19 cellular contexts compared by ENCODE assay signal in genomic region chr11:44952500-44953260, GRCh38. TPM values are rescaled to one million over a fixed set of nuclear protein-coding genes. Genes with fewer than 3 reads are reported as not detected.
DNase-seq lines count a peak whose midpoint lies in the region; ATAC-seq and TF ChIP-seq lines count a peak whose summit lies in the region.
"Had no signal": no experiment of that assay in that cellular context is flagged by ENCODE, and none has a peak within 500 bp of the region (broad histone marks: within the 10 kb centered on the region; RNA-seq: fewer than 3 reads in every experiment).

No MANE protein-coding gene starts in this region.

- peak overlapping the region; percentile 85 for H4K8ac ChIP-seq in mesenchymal stem cell (ENCODE audit: low read length)

- H3K9ac ChIP-seq in mesenchymal stem cell (ENCODE audit: low read length) (no peak overlapping the region), smooth muscle cell (ENCODE audit: low read depth) (no peak overlapping the region)
- H3K9ac ChIP-seq: KMS-11 had no signal

- H3K27ac Mint-ChIP-seq in activated T-helper 2 cell treated with anti-CD3 and anti-CD28 coated beads, Interferon-gamma antibody, Interleukin-2, Interleukin-4, amounts not matched to agents 10 μg/mL and 5 μg/mL and 100 μg/mL, durations not matched to agents 14 hours and 24 hours and 36 hours = no peak overlapping the region
- H3K27ac Mint-ChIP-seq: mesothelial cell of epicardium had no signal

- peaks cover 16% of the 10 kb centered on the region for H4K20me1 ChIP-seq in smooth muscle cell (ENCODE audit: low read depth)

- no peak overlapping the region for H3K14ac ChIP-seq in mesenchymal stem cell (ENCODE audit: low read length in 2 of 2)

- peak overlapping the region; percentile 74 for H2BK120ac ChIP-seq in mesenchymal stem cell (ENCODE audit: low read depth, low read length)

- no peak overlapping the region for H3K4me3 Mint-ChIP-seq in activated T-helper 2 cell treated with anti-CD3 and anti-CD28 coated beads, Interferon-gamma antibody, Interleukin-2, Interleukin-4, amounts not matched to agents 10 μg/mL and 5 μg/mL and 100 μg/mL, durations not matched to agents 14 hours and 24 hours and 36 hours (ENCODE audit: low read depth)
- H3K4me3 Mint-ChIP-seq: activated naive CD4-positive, alpha-beta T cell treated with anti-CD3 and anti-CD28 coated beads, Interleukin-2, amount 50 U/mL, for 24 hours had no signal

- peaks cover 26% of the 10 kb centered on the region for H3K27me3 Mint-ChIP-seq in activated T-helper 2 cell treated with anti-CD3 and anti-CD28 coated beads, Interferon-gamma antibody, Interleukin-2, Interleukin-4, amounts not matched to agents 10 μg/mL and 5 μg/mL and 100 μg/mL, durations not matched to agents 14 hours and 24 hours and 36 hours (ENCODE audit: low read depth)
- H3K27me3 Mint-ChIP-seq: activated naive CD4-positive, alpha-beta T cell treated with anti-CD3 and anti-CD28 coated beads, Interleukin-2, amount 50 U/mL, for 24 hours had no signal

- H3K18ac ChIP-seq in mesenchymal stem cell (ENCODE audit: low read depth in 1 of 2, low read length in 2 of 2) = peak overlapping the region; percentile 16 to 63

- peak overlapping the region; percentile 50 to 82 for H2BK12ac ChIP-seq in mesenchymal stem cell (ENCODE audit: low read length in 2 of 2)

- peak overlapping the region; percentile 10 to 90 for H3K4ac ChIP-seq in mesenchymal stem cell (ENCODE audit: low read depth in 1 of 2, low read length in 2 of 2)

- no peak overlapping the region for H2AFZ ChIP-seq in mesenchymal stem cell (ENCODE audit: low read depth, low read length)
- no peak overlapping the region for H2AFZ ChIP-seq in smooth muscle cell (ENCODE audit: low read depth)

- H2BK5ac ChIP-seq in mesenchymal stem cell (ENCODE audit: low read depth, low read length, poor library complexity, severe bottlenecking) = no peak overlapping the region

- H3K36me3 ChIP-seq in right atrium auricular region = no peaks in the 10 kb centered on the region
- H3K36me3 ChIP-seq in mesenchymal stem cell (ENCODE audit: control insufficient read depth in 1 of 2, insufficient read depth in 2 of 2, low read depth in 1 of 2, low read length in 2 of 2) = peaks cover 0 to 3% of the 10 kb centered on the region in 2 experiments
- H3K36me3 ChIP-seq in smooth muscle cell (ENCODE audit: low read depth) = no peaks in the 10 kb centered on the region

- H3K9me3 Mint-ChIP-seq in activated T-helper 2 cell treated with anti-CD3 and anti-CD28 coated beads, Interferon-gamma antibody, Interleukin-2, Interleukin-4, amounts not matched to agents 10 μg/mL and 5 μg/mL and 100 μg/mL, durations not matched to agents 14 hours and 24 hours and 36 hours = no peaks in the 10 kb centered on the region
- H3K9me3 Mint-ChIP-seq: activated naive CD4-positive, alpha-beta T cell treated with anti-CD3 and anti-CD28 coated beads, Interleukin-2, amount 50 U/mL, for 24 hours; mesothelial cell of epicardium had no signal

- no peak for DNase-seq in right atrium auricular region (ENCODE audit: low spot score)
- no peak for DNase-seq in Right ventricle myocardium superior
- peak; percentile 79 for DNase-seq in SK-N-DZ (ENCODE audit: low spot score)
- DNase-seq in mesenchymal stem cell = no peak
- DNase-seq in HPDE6-E6E7 (ENCODE audit: extremely low spot score) = no peak
- no peak for DNase-seq in activated T-helper 2 cell treated with anti-CD3 and anti-CD28 coated beads, Interferon-gamma antibody, Interleukin-2, Interleukin-4, amounts not matched to agents 10 μg/mL and 5 μg/mL and 100 μg/mL, durations not matched to agents 14 hours and 24 hours and 36 hours (ENCODE audit: low spot score)
- DNase-seq in smooth muscle cell (lab: John Stamatoyannopoulos, UW; ENCODE audit: unreplicated experiment) = no peak
- DNase-seq: activated CD4-positive, alpha-beta T cell treated with anti-CD3 and anti-CD28 coated beads, Interleukin-2, amount 50 U/mL, for 48 hours; cortex of kidney; foreskin keratinocyte; NCI-H1930; NCI-H524 treated with DMSO at 0.1 percent for 48 hours; SHP77 treated with DMSO at 0.1 percent for 48 hours; stimulated activated CD4-positive, alpha-beta T cell treated with anti-CD3 and anti-CD28 coated beads, Interleukin-15, amount 100 ng/mL, for 24 hours; T-helper 1 cell had no signal

- peaks cover 9% of the 10 kb centered on the region for H3K79me1 ChIP-seq in mesenchymal stem cell (replicated peaks; ENCODE audit: low read length, poor library complexity, severe bottlenecking)

- H3K27ac ChIP-seq in right atrium auricular region (peak overlapping the region; percentile 26 to 91), mesenchymal stem cell (ENCODE audit: low read length, poor library complexity, severe bottlenecking) (no peak overlapping the region), smooth muscle cell (ENCODE audit: low read depth) (no peak overlapping the region)
- H3K27ac ChIP-seq: foreskin keratinocyte, KMS-11 had no signal

- H3K36me3 Mint-ChIP-seq in activated T-helper 2 cell treated with anti-CD3 and anti-CD28 coated beads, Interferon-gamma antibody, Interleukin-2, Interleukin-4, amounts not matched to agents 10 μg/mL and 5 μg/mL and 100 μg/mL, durations not matched to agents 14 hours and 24 hours and 36 hours (ENCODE audit: low read depth) = no peaks in the 10 kb centered on the region
- H3K36me3 Mint-ChIP-seq: activated naive CD4-positive, alpha-beta T cell treated with anti-CD3 and anti-CD28 coated beads, Interleukin-2, amount 50 U/mL, for 24 hours; mesothelial cell of epicardium had no signal

- H3K27me3 ChIP-seq in right atrium auricular region = no peaks in the 10 kb centered on the region
- H3K27me3 ChIP-seq in mesenchymal stem cell (ENCODE audit: control insufficient read depth in 1 of 2, insufficient read depth in 1 of 2, low read length in 2 of 2) = peaks cover 3 to 16% of the 10 kb centered on the region in 2 experiments
- peaks cover 14% of the 10 kb centered on the region for H3K27me3 ChIP-seq in smooth muscle cell (ENCODE audit: low read depth)

- H3F3A ChIP-seq in smooth muscle cell (ENCODE audit: low read depth) = peaks cover 21% of the 10 kb centered on the region

- no peak overlapping the region for H3K4me2 ChIP-seq in mesenchymal stem cell (ENCODE audit: low read length, poor library complexity, severe bottlenecking)
- no peak overlapping the region for H3K4me2 ChIP-seq in smooth muscle cell
- H3K4me2 ChIP-seq: KMS-11 had no signal

- no peaks in the 10 kb centered on the region for H3K79me2 ChIP-seq in smooth muscle cell (ENCODE audit: low read depth)

- no peak for TF ChIP-seq CTCF in right atrium auricular region (IDR thresholded peaks at IDR 0.05)
- TF ChIP-seq CTCF in smooth muscle cell (IDR thresholded peaks at IDR 0.05; ENCODE audit: borderline replicate concordance, insufficient read depth, poor library complexity, severe bottlenecking) = no peak

- no peak overlapping the region for H2BK15ac ChIP-seq in mesenchymal stem cell (ENCODE audit: low read depth, poor library complexity, severe bottlenecking)

- intact Hi-C loops in Right ventricle myocardium superior (cut with DNase I) = loop anchor here (10.0 kb wide), 1 partner anchor 72 kb away; no protein-coding TSS in a partner anchor
- intact Hi-C loops in activated T-helper 2 cell treated with anti-CD3 and anti-CD28 coated beads, Interferon-gamma antibody, Interleukin-2, Interleukin-4, amounts not matched to agents 10 μg/mL and 5 μg/mL and 100 μg/mL, durations not matched to agents 14 hours and 24 hours and 36 hours (cut with micrococcal nuclease) = no loop called here

- no peak overlapping the region for H2AK5ac ChIP-seq in mesenchymal stem cell (ENCODE audit: low read length, severe bottlenecking)

- H3K4me1 ChIP-seq in right atrium auricular region = peaks cover 0 to 63% of the 10 kb centered on the region in 2 donors
- peaks cover 34% of the 10 kb centered on the region for H3K4me1 ChIP-seq in mesenchymal stem cell (ENCODE audit: control insufficient read depth, insufficient read depth, low read depth, low read length)
- H3K4me1 ChIP-seq in smooth muscle cell (ENCODE audit: low read depth) = peaks cover 5% of the 10 kb centered on the region

- ATAC-seq in Right ventricle myocardium superior (ENCODE audit: poor library complexity) (no peak), GM18502 (IDR thresholded peaks at IDR 0.05; ENCODE audit: poor library complexity, unreplicated experiment) (no peak)
- ATAC-seq: foreskin keratinocyte had no signal

- H4K91ac ChIP-seq in mesenchymal stem cell (ENCODE audit: low read length) = peak overlapping the region; percentile 84

- no peaks in the 10 kb centered on the region for H3K9me3 ChIP-seq in right atrium auricular region
- no peaks in the 10 kb centered on the region for H3K9me3 ChIP-seq in mesenchymal stem cell (ENCODE audit: control insufficient read depth, low read length)
- H3K9me3 ChIP-seq in smooth muscle cell (replicated peaks; ENCODE audit: low read depth) = no peaks in the 10 kb centered on the region

- no peak overlapping the region for H3K23ac ChIP-seq in mesenchymal stem cell (ENCODE audit: low read length in 2 of 2)

- WGBS in mesenchymal stem cell = 40% methylated on average over 3 of the region's 3 CpGs
- WGBS in smooth muscle cell (ENCODE audit: low lambda C conversion rate) = 45% methylated on average over 3 of the region's 3 CpGs

- H3K4me3 ChIP-seq in right atrium auricular region (no peak overlapping the region), mesenchymal stem cell (ENCODE audit: insufficient read depth in 1 of 2, low read depth in 1 of 2, low read length in 2 of 2) (no peak overlapping the region), smooth muscle cell (no peak overlapping the region)

- peaks cover 11% of the 10 kb centered on the region for H3K4me1 Mint-ChIP-seq in activated T-helper 2 cell treated with anti-CD3 and anti-CD28 coated beads, Interferon-gamma antibody, Interleukin-2, Interleukin-4, amounts not matched to agents 10 μg/mL and 5 μg/mL and 100 μg/mL, durations not matched to agents 14 hours and 24 hours and 36 hours (ENCODE audit: low read depth)

RNA-seq across cellular contexts. Expression of gene TP53I11, which starts 2.0 kb away (rescaled TPM):
- total RNA-seq in right atrium auricular region (10 to 100 TPM; 46.7 to 89.0 TPM), Right ventricle myocardium superior (47.4 TPM), smooth muscle cell (14.2 and 22.0 TPM in 2 replicates)
- 16.0 and 23.6 TPM in 2 replicates for polyA plus RNA-seq in SK-N-DZ (2014; cell fraction: cytosol; rRNA removed)
- polyA plus RNA-seq in SK-N-DZ (2014; cell fraction: nucleus; rRNA removed) = 26.8 and 36.3 TPM in 2 replicates
- polyA plus RNA-seq in mesenchymal stem cell (2013, experiment 1 of 2) = 235 TPM
- 235 TPM for polyA plus RNA-seq in mesenchymal stem cell (2013, experiment 2 of 2)
- total RNA-seq in activated T-helper 2 cell treated with anti-CD3 and anti-CD28 coated beads, Interferon-gamma antibody, Interleukin-2, Interleukin-4, amounts not matched to agents 10 μg/mL and 5 μg/mL and 100 μg/mL, durations not matched to agents 14 hours and 24 hours and 36 hours = 4.6 and 5.0 TPM in 2 replicates
- 53.9 and 61.2 TPM in 2 replicates for polyA plus RNA-seq in smooth muscle cell

Comparison
In these comparisons a context has a peak if more than half of its experiments do, and no peak if none do; other contexts are left out.
1. H3K27ac ChIP-seq: peak in right atrium auricular region (2 of 2); none in mesenchymal stem cell (single experiment) and smooth muscle cell (single experiment).